8 cellular contexts compared by ENCODE assay signal in genomic region chr16:4660454-4661007, GRCh38. TPM values are rescaled to one million over a fixed set of nuclear protein-coding genes. Genes with fewer than 3 reads are reported as not detected.
DNase-seq lines count a peak whose midpoint lies in the region; ATAC-seq and TF ChIP-seq lines count a peak whose summit lies in the region.

No MANE protein-coding gene starts in this region.

- H3K27ac ChIP-seq in heart right ventricle: peak overlapping the region in 3 of 10 donors; percentile 13 to 68 (median 51)

- ATAC-seq in heart right ventricle (peak; percentile 35 to 67 (median 42)), HG02763 (IDR thresholded peaks at IDR 0.05; ENCODE audit: unreplicated experiment) (no peak)

- no peak overlapping the region for H3K4me3 ChIP-seq in heart right ventricle

- TF ChIP-seq CTCF in heart right ventricle (IDR thresholded peaks at IDR 0.05): no peak

- WGBS in heart right ventricle, 2 donors: 28 to 30% methylated on average over 18 of the region's 18 CpGs

- H3K9me3 ChIP-seq in heart right ventricle: no peaks in the 10 kb centered on the region

- peaks cover 6 to 52% (median 24%) of the 10 kb centered on the region in 9 donors for H3K4me1 ChIP-seq in heart right ventricle

- intact Hi-C loops in heart right ventricle (cut with DNase I): no loop called here

- H3K36me3 ChIP-seq in heart right ventricle: peaks cover 0 to 77% (median 10%) of the 10 kb centered on the region in 9 donors

- DNase-seq in DMS79 treated with DMSO at 0.1 percent for 48 hours (lab: John Stamatoyannopoulos, UW) (peak; percentile 59), NCI-H2196 treated with DMSO at 0.1 percent for 48 hours (lab: John Stamatoyannopoulos, UW; ENCODE audit: unreplicated experiment) (peak; percentile 28), heart right ventricle (peak; percentile 55 to 69), SIG-M5 (lab: John Stamatoyannopoulos, UW) (no peak), HUDEP-2 (lab: John Stamatoyannopoulos, UW; ENCODE audit: unreplicated experiment in 76 of 76) (no peak)
- peak; percentile 72 for DNase-seq in activated T-helper 9 cell treated with anti-CD3 and anti-CD28 coated beads, Interleukin-2, amount 50 U/mL, for 16 hours (ENCODE audit: low read depth)
- DNase-seq in stimulated activated CD4-positive, alpha-beta T cell treated with anti-CD3 and anti-CD28 coated beads, Interleukin-1b, Interleukin-23, amount 100 ng/mL, for 4 hours (ENCODE audit: low read depth in 2 of 2): peak; percentile 51 to 75

- H3K27me3 ChIP-seq in heart right ventricle: no peaks in the 10 kb centered on the region

RNA-seq across cellular contexts. Expression of gene NUDT16L1, which starts 32.8 kb away (rescaled TPM):
- 10 to 100 TPM; 34.1 to 65.7 (median 49.6) TPM for total RNA-seq in heart right ventricle
- 10 to 100 TPM; 25.4 to 48.8 TPM for polyA plus RNA-seq in heart right ventricle

RNA-seq across cellular contexts. Expression of gene MGRN1, which starts 35.9 kb away (rescaled TPM):
- total RNA-seq in heart right ventricle: 10 to 100 TPM; 32.2 to 73.5 (median 42.9) TPM
- polyA plus RNA-seq in heart right ventricle: 10 to 100 TPM; 19.2 to 20.3 TPM

RNA-seq across cellular contexts. Expression of gene UBALD1, which starts 45.8 kb away (rescaled TPM):
- 10 to 100 TPM; 14.7 to 34.4 (median 20.4) TPM for total RNA-seq in heart right ventricle
- 10 to 100 TPM; 19.4 to 39.4 TPM for polyA plus RNA-seq in heart right ventricle

Comparison
In these comparisons a context has a peak if more than half of its experiments do, and no peak if none do; other contexts are left out.
1. DNase-seq: peak in DMS79 treated with DMSO at 0.1 percent for 48 hours (single experiment), NCI-H2196 treated with DMSO at 0.1 percent for 48 hours (single experiment), activated T-helper 9 cell treated with anti-CD3 and anti-CD28 coated beads, Interleukin-2, amount 50 U/mL, for 16 hours (single experiment), heart right ventricle (2 of 2) and stimulated activated CD4-positive, alpha-beta T cell treated with anti-CD3 and anti-CD28 coated beads, Interleukin-1b, Interleukin-23, amount 100 ng/mL, for 4 hours (2 of 2); none in SIG-M5 (single experiment) and HUDEP-2 (0 of 76).